In the genomic region with DNA sequence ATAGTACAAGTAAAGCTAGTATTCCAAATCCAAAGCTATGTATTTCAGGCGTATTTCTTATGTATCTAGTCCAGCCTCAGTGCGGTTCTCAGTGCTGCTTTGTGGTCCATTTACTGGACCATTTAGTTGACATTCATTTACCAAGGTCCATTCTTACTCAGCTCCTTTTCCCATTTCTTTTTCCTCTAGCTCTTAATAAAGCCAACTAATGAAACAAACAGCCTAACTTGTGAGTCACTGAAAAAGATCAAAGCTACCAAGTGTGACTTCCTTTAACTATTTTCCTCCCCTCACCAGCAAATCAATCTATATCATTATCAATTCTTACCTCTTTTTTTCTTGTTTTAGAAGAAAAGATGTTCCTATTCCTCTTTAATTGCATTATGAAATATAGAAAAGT, we compare ENCODE assay signal across 20 cellular contexts.
DNase-seq lines count a peak whose midpoint lies in the region; ATAC-seq, FAIRE-seq and TF ChIP-seq lines count a peak whose summit lies in the region.
"Had no signal": no experiment of that assay in that cellular context is flagged by ENCODE, and none has a peak within 500 bp of the region (broad histone marks: within the 10 kb centered on the region; RNA-seq: fewer than 3 reads in every experiment).

No MANE protein-coding gene starts in this region.

- no peak for TF ChIP-seq RAD21 in HepG2 (CRISPR knock-in tag; IDR thresholded peaks at IDR 0.05)

- no peak overlapping the region for H2AFZ ChIP-seq in HepG2 (ENCODE audit: low read length)

- no peak overlapping the region for H3K4me2 ChIP-seq in HepG2 (ENCODE audit: low read depth, low read length)

- TF ChIP-seq EP300 in HepG2 (IDR thresholded peaks at IDR 0.05; ENCODE audit: low read depth in 2 of 2, low read length in 2 of 2) = no peak
- no peak for TF ChIP-seq EP300 in HepG2 (CRISPR knock-in tag; IDR thresholded peaks at IDR 0.05; ENCODE audit: borderline replicate concordance)

- TF ChIP-seq CTCF in bronchial epithelial cell (IDR thresholded peaks at IDR 0.05; ENCODE audit: insufficient read depth, low read length, severe bottlenecking) = no peak
- no peak for TF ChIP-seq CTCF in HepG2 (CRISPR knock-in tag; IDR thresholded peaks at IDR 0.05)

- POLR2A ChIA-PET in HepG2 (lab: Yijun Ruan, JAX) = no interaction called here

- FAIRE-seq in bronchial epithelial cell (lab: Jason Lieb, UNC) = no peak
- FAIRE-seq in HepG2 (lab: Jason Lieb, UNC) = no peak

- no peaks in the 10 kb centered on the region for H3K4me1 ChIP-seq in HepG2 (ENCODE audit: insufficient read depth, low read length)

- BruUV-seq in HepG2 (replicated peaks; lab: Mats Ljungman, UMichigan) = no TSS peak

- no peak for TF ChIP-seq POLR2A in HepG2 (IDR thresholded peaks at IDR 0.05; ENCODE audit: insufficient read depth in 1 of 2, low read depth in 2 of 2, low read length in 2 of 2)

- CTCF ChIA-PET in HepG2 (lab: Yijun Ruan, JAX; ENCODE audit: low intra/inter-chr PET ratio, low total read pairs) = no interaction called here

- H3K27me3 ChIP-seq in bronchial epithelial cell (ENCODE audit: control insufficient read depth, insufficient read depth, low read length) = no peaks in the 10 kb centered on the region
- peaks cover 0 to 12% of the 10 kb centered on the region in 2 experiments; a peak in 3 of 5 replicates for H3K27me3 ChIP-seq in HepG2 (ENCODE audit: control insufficient read depth in 1 of 2, insufficient read depth in 2 of 2, low read length in 2 of 2)
- H3K27me3 ChIP-seq: SJSA1 had no signal

- intact Hi-C loops in HepG2 (cut with micrococcal nuclease; ENCODE audit: unreplicated experiment) = no loop called here

- in situ Hi-C loops in ACHN (cut with HindIII; ENCODE audit: low pct_ligation_motif_present, low pct_unique_long_range_greater_than_20kb, low sequenced_read_pairs) (no loop called here), HepG2 (cut with HindIII; ENCODE audit: extremely low pct_ligation_motif_present, low pct_unique_long_range_greater_than_20kb) (no loop called here)

- peaks cover 9% of the 10 kb centered on the region; the same call in 1 of the 2 replicates for H3K9me3 ChIP-seq in HepG2 (ENCODE audit: low read length)

- H3K36me3 ChIP-seq in bronchial epithelial cell (ENCODE audit: control insufficient read depth, insufficient read depth, low read length) (peaks cover 12% of the 10 kb centered on the region), HepG2 (replicated peaks in 1 of 2; ENCODE audit: control insufficient read depth in 1 of 2, insufficient read depth in 2 of 2, low read length in 2 of 2) (no peaks in the 10 kb centered on the region)
- H3K36me3 ChIP-seq: SJSA1 had no signal

- H4K20me1 ChIP-seq in HepG2 (ENCODE audit: insufficient read depth, low read length) = no peaks in the 10 kb centered on the region

- H3K9ac ChIP-seq in HepG2 (ENCODE audit: insufficient read depth, low read depth, low read length) = no peak overlapping the region

- DNase-seq in ACHN (peak; percentile 6), M059J (ENCODE audit: low read depth) (peak; percentile 38), bronchial epithelial cell (ENCODE audit: low read depth) (peak; percentile 13), kidney glomerular epithelial cell (lab: John Stamatoyannopoulos, UW) (peak; percentile 5), HepG2 (ENCODE audit: low spot score) (no peak), NCI-H82 (lab: John Stamatoyannopoulos, UW) (no peak), NCI-H524 treated with DMSO at 0.1 percent for 48 hours (lab: John Stamatoyannopoulos, UW) (no peak)
- DNase-seq: 8988T; Calu3; CD4-positive, alpha-beta memory T cell; DMS53; Kasumi-1; NCI-H1105 treated with DMSO at 0.1 percent for 48 hours; NCI-H187; NCI-H345; NCI-H69; OCI-M1 had no signal

- ATAC-seq in HepG2 (no peak), GM18517 (IDR thresholded peaks at IDR 0.05; ENCODE audit: unreplicated experiment) (no peak)
- ATAC-seq: HCT116 had no signal

- H3K27ac ChIP-seq in HepG2 (ENCODE audit: extremely low read length, insufficient read depth, low read length) = no peak overlapping the region
- H3K27ac ChIP-seq: SJSA1 had no signal

- no peaks in the 10 kb centered on the region for H3K79me2 ChIP-seq in HepG2 (ENCODE audit: insufficient read depth, low read length)

- H3K4me3 ChIP-seq in bronchial epithelial cell (ENCODE audit: low read depth, low read length) = no peak overlapping the region
- no peak overlapping the region for H3K4me3 ChIP-seq in HepG2 (replicated peaks in 1 of 3; ENCODE audit: insufficient read depth in 1 of 3, low read depth in 2 of 3, low read length in 3 of 3)
- H3K4me3 ChIP-seq: SJSA1 had no signal

- 2% methylated on average over 2 of the region's 2 CpGs for WGBS in HepG2 (ENCODE audit: low lambda C conversion rate)

TF ChIP-seq in HepG2, 621 proteins besides CTCF, POLR2A, EP300 and RAD21:
- no peak for TF ChIP-seq TCF7 (IDR thresholded peaks at IDR 0.05; ENCODE audit: low read depth)
- no peak for TF ChIP-seq THYN1 (CRISPR knock-in tag; IDR thresholded peaks at IDR 0.05; ENCODE audit: borderline replicate concordance, low read depth)
- no peak for TF ChIP-seq ZNF234 (CRISPR knock-in tag; conservative IDR thresholded peaks at IDR 0.05)
- TF ChIP-seq SRSF9 (IDR thresholded peaks at IDR 0.05; ENCODE audit: borderline replicate concordance, insufficient read depth, low read depth, low read length, poor library complexity, severe bottlenecking) = no peak
- TF ChIP-seq ZNF225 (CRISPR knock-in tag; IDR thresholded peaks at IDR 0.05) = no peak
- no peak for TF ChIP-seq ZNF761 (CRISPR knock-in tag; conservative IDR thresholded peaks at IDR 0.05)
- TF ChIP-seq ZFP90 (CRISPR knock-in tag; IDR thresholded peaks at IDR 0.05; ENCODE audit: borderline replicate concordance) = no peak
- no peak for TF ChIP-seq DNMT1 (CRISPR knock-in tag; IDR thresholded peaks at IDR 0.05)
- TF ChIP-seq ZC3H13 (CRISPR knock-in tag; IDR thresholded peaks at IDR 0.05) = no peak
- no peak for TF ChIP-seq SMARCE1 (IDR thresholded peaks at IDR 0.05; ENCODE audit: borderline replicate concordance)
- TF ChIP-seq, protein P1, sequence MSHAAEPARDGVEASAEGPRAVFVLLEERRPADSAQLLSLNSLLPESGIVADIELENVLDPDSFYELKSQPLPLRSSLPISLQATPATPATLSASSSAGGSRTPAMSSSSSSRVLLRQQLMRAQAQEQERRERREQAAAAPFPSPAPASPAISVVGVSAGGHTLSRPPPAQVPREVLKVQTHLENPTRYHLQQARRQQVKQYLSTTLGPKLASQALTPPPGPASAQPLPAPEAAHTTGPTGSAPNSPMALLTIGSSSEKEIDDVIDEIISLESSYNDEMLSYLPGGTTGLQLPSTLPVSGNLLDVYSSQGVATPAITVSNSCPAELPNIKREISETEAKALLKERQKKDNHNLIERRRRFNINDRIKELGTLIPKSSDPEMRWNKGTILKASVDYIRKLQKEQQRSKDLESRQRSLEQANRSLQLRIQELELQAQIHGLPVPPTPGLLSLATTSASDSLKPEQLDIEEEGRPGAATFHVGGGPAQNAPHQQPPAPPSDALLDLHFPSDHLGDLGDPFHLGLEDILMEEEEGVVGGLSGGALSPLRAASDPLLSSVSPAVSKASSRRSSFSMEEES (CRISPR knock-in tag; IDR thresholded peaks at IDR 0.05) = no peak
- no peak for TF ChIP-seq GATAD2A (CRISPR knock-in tag; IDR thresholded peaks at IDR 0.05)
- TF ChIP-seq ZNF598 (CRISPR knock-in tag; IDR thresholded peaks at IDR 0.05; ENCODE audit: borderline replicate concordance) = no peak
- TF ChIP-seq, protein P2, sequence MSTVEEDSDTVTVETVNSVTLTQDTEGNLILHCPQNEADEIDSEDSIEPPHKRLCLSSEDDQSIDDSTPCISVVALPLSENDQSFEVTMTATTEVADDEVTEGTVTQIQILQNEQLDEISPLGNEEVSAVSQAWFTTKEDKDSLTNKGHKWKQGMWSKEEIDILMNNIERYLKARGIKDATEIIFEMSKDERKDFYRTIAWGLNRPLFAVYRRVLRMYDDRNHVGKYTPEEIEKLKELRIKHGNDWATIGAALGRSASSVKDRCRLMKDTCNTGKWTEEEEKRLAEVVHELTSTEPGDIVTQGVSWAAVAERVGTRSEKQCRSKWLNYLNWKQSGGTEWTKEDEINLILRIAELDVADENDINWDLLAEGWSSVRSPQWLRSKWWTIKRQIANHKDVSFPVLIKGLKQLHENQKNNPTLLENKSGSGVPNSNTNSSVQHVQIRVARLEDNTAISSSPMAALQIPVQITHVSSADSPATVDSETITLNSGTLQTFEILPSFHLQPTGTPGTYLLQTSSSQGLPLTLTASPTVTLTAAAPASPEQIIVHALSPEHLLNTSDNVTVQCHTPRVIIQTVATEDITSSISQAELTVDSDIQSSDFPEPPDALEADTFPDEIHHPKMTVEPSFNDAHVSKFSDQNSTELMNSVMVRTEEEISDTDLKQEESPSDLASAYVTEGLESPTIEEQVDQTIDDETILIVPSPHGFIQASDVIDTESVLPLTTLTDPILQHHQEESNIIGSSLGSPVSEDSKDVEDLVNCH (CRISPR knock-in tag; IDR thresholded peaks at IDR 0.05) = no peak
- no peak for TF ChIP-seq SP5 (CRISPR knock-in tag; IDR thresholded peaks at IDR 0.05; ENCODE audit: borderline replicate concordance, low read depth)
- no peak for TF ChIP-seq ATRX (CRISPR knock-in tag; IDR thresholded peaks at IDR 0.05; ENCODE audit: borderline replicate concordance)
- TF ChIP-seq HOXA5 (CRISPR knock-in tag; IDR thresholded peaks at IDR 0.05) = no peak
- no peak for TF ChIP-seq ZNF382 (CRISPR knock-in tag; IDR thresholded peaks at IDR 0.05; ENCODE audit: borderline replicate concordance)
- TF ChIP-seq ZNF83 (CRISPR knock-in tag; IDR thresholded peaks at IDR 0.05; ENCODE audit: borderline replicate concordance) = no peak
- no peak for TF ChIP-seq SSRP1 (CRISPR knock-in tag; IDR thresholded peaks at IDR 0.05)

Comparison
In these comparisons a context has a peak if more than half of its experiments do, and no peak if none do; other contexts are left out.
1. DNase-seq: peak in ACHN (single experiment), M059J (single experiment), bronchial epithelial cell (single experiment) and kidney glomerular epithelial cell (single experiment); none in HepG2 (single experiment), NCI-H82 (single experiment) and NCI-H524 treated with DMSO at 0.1 percent for 48 hours (single experiment).